Comparison of ENCODE assay signal across 31 cellular contexts in the genomic region with DNA sequence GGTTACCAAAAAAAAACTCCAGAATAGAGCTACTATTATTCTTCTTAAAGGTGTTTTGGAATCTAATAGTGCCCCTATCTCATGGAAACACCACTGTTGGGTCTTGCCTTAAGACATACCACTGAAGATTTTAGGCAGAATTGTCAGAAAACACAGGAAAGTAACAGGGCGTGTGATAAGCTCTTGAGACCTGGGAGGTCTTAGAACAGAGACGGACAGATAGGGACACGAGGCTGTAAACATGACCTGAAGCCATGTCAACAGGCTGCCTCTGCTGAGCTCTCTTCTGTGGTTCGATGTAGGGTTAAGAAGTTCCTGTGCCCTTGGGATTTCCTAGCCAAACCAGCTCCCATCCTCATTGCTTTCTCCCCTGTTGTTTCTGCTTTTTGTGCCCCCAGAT.
"Had no signal": no experiment of that assay in that cellular context is flagged by ENCODE, and none has a peak within 500 bp of the region (broad histone marks: within the 10 kb centered on the region; RNA-seq: fewer than 3 reads in every experiment).

No MANE protein-coding gene starts in this region.

- H3K9me3 Mint-ChIP-seq: activated naive CD4-positive, alpha-beta T cell treated with anti-CD3 and anti-CD28 coated beads, Interleukin-2, amount 50 U/mL, for 24 hours; activated naive CD8-positive, alpha-beta T cell treated with anti-CD3 and anti-CD28 coated beads, Interleukin-2, amount 50 U/mL, for 24 hours; activated T-cell treated with anti-CD3 and anti-CD28 coated beads, Interleukin-2, amount 50 U/mL, for 24 hours; activated T-helper 17 cell treated with anti-CD3 and anti-CD28 coated beads, Interleukin-2, amount 50 U/mL, for 72 hours; mesothelial cell of epicardium; nephron progenitor cell; stimulated activated naive CD8-positive, alpha-beta T cell treated with anti-CD3 and anti-CD28 coated beads, Interleukin-15, Interleukin-2, amounts not matched to agents 100 ng/mL and 50 ng/mL, for 24 hours; type B pancreatic cell; WTC11 had no signal

- H3K4me3 Mint-ChIP-seq: activated CD4-positive, alpha-beta memory T cell treated with anti-CD3 and anti-CD28 coated beads, Interleukin-2, amount 10 ng/mL, durations not matched to agents 7 days and 5 days; activated CD4-positive, alpha-beta T cell treated with anti-CD3 and anti-CD28 coated beads, Interleukin-2, amount 10 ng/mL, durations not matched to agents 7 days and 5 days; activated naive CD4-positive, alpha-beta T cell treated with anti-CD3 and anti-CD28 coated beads, Interleukin-2, amount 50 U/mL, for 24 hours; activated naive CD8-positive, alpha-beta T cell treated with anti-CD3 and anti-CD28 coated beads, Interleukin-2, amount 50 U/mL, for 24 hours; activated T-cell treated with anti-CD3 and anti-CD28 coated beads, Interleukin-2, amount 50 U/mL, for 24 hours; activated T-helper 17 cell treated with anti-CD3 and anti-CD28 coated beads, Interleukin-2, amount 50 U/mL, for 72 hours; mesothelial cell of epicardium; naive B cell; stimulated activated naive CD8-positive, alpha-beta T cell treated with anti-CD3 and anti-CD28 coated beads, Interleukin-15, Interleukin-2, amounts not matched to agents 100 ng/mL and 50 ng/mL, for 24 hours; WTC11 had no signal

- H3K36me3 Mint-ChIP-seq: activated naive CD4-positive, alpha-beta T cell treated with anti-CD3 and anti-CD28 coated beads, Interleukin-2, amount 50 U/mL, for 24 hours; mesothelial cell of epicardium; naive B cell; type B pancreatic cell; WTC11 had no signal

- H3K4me1 ChIP-seq: gastroesophageal sphincter, uterus had no signal

- ATAC-seq: activated naive CD8-positive, alpha-beta T cell treated with anti-CD3 and anti-CD28 coated beads, Interleukin-2, amount 50 U/mL, for 24 hours; activated T-helper 17 cell treated with anti-CD3 and anti-CD28 coated beads, Interleukin-2, amount 50 U/mL, for 72 hours; gastroesophageal sphincter; left cardiac atrium; left ventricle myocardium superior; right lobe of liver; WTC11 had no signal

- H3K9me3 ChIP-seq: gastroesophageal sphincter, neutrophil, right lobe of liver, uterus had no signal

- FAIRE-seq: endometrium, keratinocyte, TTC549 had no signal

- H3K27ac ChIP-seq: epithelial cell of prostate, gastroesophageal sphincter, neutrophil, right lobe of liver, uterus had no signal

- H3K4me1 Mint-ChIP-seq: naive B cell, WTC11 had no signal

- H3K27me3 Mint-ChIP-seq: activated CD4-positive, alpha-beta T cell treated with anti-CD3 and anti-CD28 coated beads, Interleukin-2, amount 10 ng/mL, durations not matched to agents 7 days and 5 days; activated naive CD4-positive, alpha-beta T cell treated with anti-CD3 and anti-CD28 coated beads, Interleukin-2, amount 50 U/mL, for 24 hours; activated T-helper 17 cell treated with anti-CD3 and anti-CD28 coated beads, Interleukin-2, amount 50 U/mL, for 72 hours; type B pancreatic cell had no signal

- DNase-seq: activated CD4-positive, alpha-beta memory T cell treated with anti-CD3 and anti-CD28 coated beads, Interleukin-2, amount 10 ng/mL, durations not matched to agents 7 days and 5 days; activated CD4-positive, alpha-beta T cell treated with anti-CD3 and anti-CD28 coated beads for 1 hour; activated CD4-positive, alpha-beta T cell treated with anti-CD3 and anti-CD28 coated beads, Interleukin-2, amount 10 ng/mL, durations not matched to agents 7 days and 5 days; activated CD8-positive, alpha-beta memory T cell treated with anti-CD3 and anti-CD28 coated beads, Interleukin-2, amount 50 U/mL, for 48 hours; activated naive CD8-positive, alpha-beta T cell treated with anti-CD3 and anti-CD28 coated beads, Interleukin-2, amount 50 U/mL, for 24 hours; activated T-cell treated with anti-CD3 and anti-CD28 coated beads, Interleukin-2, amount 50 U/mL, for 24 hours; amygdala; central memory CD4-positive, alpha-beta T cell; dermis blood vessel endothelial cell; effector CD4-positive, alpha-beta T cell; hippocampal formation; left cardiac atrium; left ventricle myocardium superior; naive B cell; nephron progenitor cell; right lobe of liver; stimulated activated CD4-positive, alpha-beta T cell treated with anti-CD3 and anti-CD28 coated beads, Interleukin-2, amount 100 ng/mL, for 48 hours; substantia nigra; uterus had no signal

- H3K27ac Mint-ChIP-seq: activated CD4-positive, alpha-beta memory T cell treated with anti-CD3 and anti-CD28 coated beads, Interleukin-2, amount 10 ng/mL, durations not matched to agents 7 days and 5 days; activated CD4-positive, alpha-beta T cell treated with anti-CD3 and anti-CD28 coated beads, Interleukin-2, amount 10 ng/mL, durations not matched to agents 7 days and 5 days; activated naive CD4-positive, alpha-beta T cell treated with anti-CD3 and anti-CD28 coated beads, Interleukin-2, amount 50 U/mL, for 24 hours; activated naive CD8-positive, alpha-beta T cell treated with anti-CD3 and anti-CD28 coated beads, Interleukin-2, amount 50 U/mL, for 24 hours; activated T-cell treated with anti-CD3 and anti-CD28 coated beads, Interleukin-2, amount 50 U/mL, for 24 hours; mesothelial cell of epicardium; stimulated activated naive CD8-positive, alpha-beta T cell treated with anti-CD3 and anti-CD28 coated beads, Interleukin-15, Interleukin-2, amounts not matched to agents 100 ng/mL and 50 ng/mL, for 24 hours; type B pancreatic cell; WTC11 had no signal

- H3K4me3 ChIP-seq: gastroesophageal sphincter, right lobe of liver, uterus had no signal
